12 cellular contexts compared by ENCODE assay signal in genomic region chr11:121503056-121503455, GRCh38.
"Had no signal": no experiment of that assay in that cellular context is flagged by ENCODE, and none has a peak within 500 bp of the region (broad histone marks: within the 10 kb centered on the region; RNA-seq: fewer than 3 reads in every experiment).

No MANE protein-coding gene starts in this region.

- H3K27me3 ChIP-seq: dorsolateral prefrontal cortex, tibial artery, uterus had no signal

- H3K27ac Mint-ChIP-seq: stimulated activated memory B cell treated with anti-CD40 and anti-IgM and Interleukin-4, amounts not matched to agents 10 μg/mL and 1 μg/mL and 100 μg/mL, for 72 hours had no signal

- H3K9me3 ChIP-seq: uterus had no signal

- DNase-seq: activated CD4-positive, alpha-beta memory T cell treated with anti-CD3 and anti-CD28 coated beads for 36 hours; activated CD4-positive, alpha-beta T cell treated with anti-CD3 and anti-CD28 coated beads for 1 hour; activated T-cell treated with anti-CD3 and anti-CD28 coated beads, Interleukin-2, amount 50 U/mL, for 48 hours; dorsolateral prefrontal cortex; left colon; naive B cell; nucleus accumbens; T-helper 9 cell; tibial artery; uterus had no signal

- H3K4me1 ChIP-seq: tibial artery, uterus had no signal

- ATAC-seq: esophagus mucosa; left colon; stimulated activated memory B cell treated with anti-CD40 and anti-IgM and Interleukin-4, amounts not matched to agents 10 μg/mL and 1 μg/mL and 100 μg/mL, for 72 hours had no signal

- H3K36me3 ChIP-seq: uterus had no signal

- H3K4me3 Mint-ChIP-seq: activated CD4-positive, alpha-beta memory T cell treated with anti-CD3 and anti-CD28 coated beads for 36 hours; naive B cell; stimulated activated memory B cell treated with anti-CD40 and anti-IgM and Interleukin-4, amounts not matched to agents 10 μg/mL and 1 μg/mL and 100 μg/mL, for 72 hours had no signal

- H3K4me1 Mint-ChIP-seq: stimulated activated memory B cell treated with anti-CD40 and anti-IgM and Interleukin-4, amounts not matched to agents 10 μg/mL and 1 μg/mL and 100 μg/mL, for 72 hours had no signal

- H3K27ac ChIP-seq: tibial artery, uterus had no signal

- H3K4me3 ChIP-seq: dorsolateral prefrontal cortex, tibial artery, uterus had no signal

- H3K27me3 Mint-ChIP-seq: activated CD4-positive, alpha-beta memory T cell treated with anti-CD3 and anti-CD28 coated beads for 36 hours; naive B cell; stimulated activated memory B cell treated with anti-CD40 and anti-IgM and Interleukin-4, amounts not matched to agents 10 μg/mL and 1 μg/mL and 100 μg/mL, for 72 hours had no signal
